In genomic region chr7:1101580-1102431, GRCh38 we compare ENCODE assay signal across 1 cellular context.
TF ChIP-seq lines count a peak whose summit lies in the region.

No MANE protein-coding gene starts in this region.

TF ChIP-seq in HepG2, 621 proteins besides CTCF, POLR2A, EP300 and RAD21 (continued from another document and continues in another):
- TF ChIP-seq, protein P1, sequence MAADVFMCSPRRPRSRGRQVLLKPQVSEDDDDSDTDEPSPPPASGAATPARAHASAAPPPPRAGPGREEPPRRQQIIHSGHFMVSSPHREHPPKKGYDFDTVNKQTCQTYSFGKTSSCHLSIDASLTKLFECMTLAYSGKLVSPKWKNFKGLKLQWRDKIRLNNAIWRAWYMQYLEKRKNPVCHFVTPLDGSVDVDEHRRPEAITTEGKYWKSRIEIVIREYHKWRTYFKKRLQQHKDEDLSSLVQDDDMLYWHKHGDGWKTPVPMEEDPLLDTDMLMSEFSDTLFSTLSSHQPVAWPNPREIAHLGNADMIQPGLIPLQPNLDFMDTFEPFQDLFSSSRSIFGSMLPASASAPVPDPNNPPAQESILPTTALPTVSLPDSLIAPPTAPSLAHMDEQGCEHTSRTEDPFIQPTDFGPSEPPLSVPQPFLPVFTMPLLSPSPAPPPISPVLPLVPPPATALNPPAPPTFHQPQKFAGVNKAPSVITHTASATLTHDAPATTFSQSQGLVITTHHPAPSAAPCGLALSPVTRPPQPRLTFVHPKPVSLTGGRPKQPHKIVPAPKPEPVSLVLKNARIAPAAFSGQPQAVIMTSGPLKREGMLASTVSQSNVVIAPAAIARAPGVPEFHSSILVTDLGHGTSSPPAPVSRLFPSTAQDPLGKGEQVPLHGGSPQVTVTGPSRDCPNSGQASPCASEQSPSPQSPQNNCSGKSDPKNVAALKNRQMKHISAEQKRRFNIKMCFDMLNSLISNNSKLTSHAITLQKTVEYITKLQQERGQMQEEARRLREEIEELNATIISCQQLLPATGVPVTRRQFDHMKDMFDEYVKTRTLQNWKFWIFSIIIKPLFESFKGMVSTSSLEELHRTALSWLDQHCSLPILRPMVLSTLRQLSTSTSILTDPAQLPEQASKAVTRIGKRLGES (CRISPR knock-in tag; IDR thresholded peaks at IDR 0.05; ENCODE audit: borderline replicate concordance): peak; percentile 34; the same call in 1 of the 2 replicates
- no peak for TF ChIP-seq AGO2 (optimal IDR thresholded peaks at IDR 0.05; ENCODE audit: low read depth, low read length)
- 0 out of 2 replicates have a peak, but pooled peaks have one; percentile 50 for TF ChIP-seq ZNF296 (CRISPR knock-in tag; conservative IDR thresholded peaks at IDR 0.05)
- TF ChIP-seq, protein P2, sequence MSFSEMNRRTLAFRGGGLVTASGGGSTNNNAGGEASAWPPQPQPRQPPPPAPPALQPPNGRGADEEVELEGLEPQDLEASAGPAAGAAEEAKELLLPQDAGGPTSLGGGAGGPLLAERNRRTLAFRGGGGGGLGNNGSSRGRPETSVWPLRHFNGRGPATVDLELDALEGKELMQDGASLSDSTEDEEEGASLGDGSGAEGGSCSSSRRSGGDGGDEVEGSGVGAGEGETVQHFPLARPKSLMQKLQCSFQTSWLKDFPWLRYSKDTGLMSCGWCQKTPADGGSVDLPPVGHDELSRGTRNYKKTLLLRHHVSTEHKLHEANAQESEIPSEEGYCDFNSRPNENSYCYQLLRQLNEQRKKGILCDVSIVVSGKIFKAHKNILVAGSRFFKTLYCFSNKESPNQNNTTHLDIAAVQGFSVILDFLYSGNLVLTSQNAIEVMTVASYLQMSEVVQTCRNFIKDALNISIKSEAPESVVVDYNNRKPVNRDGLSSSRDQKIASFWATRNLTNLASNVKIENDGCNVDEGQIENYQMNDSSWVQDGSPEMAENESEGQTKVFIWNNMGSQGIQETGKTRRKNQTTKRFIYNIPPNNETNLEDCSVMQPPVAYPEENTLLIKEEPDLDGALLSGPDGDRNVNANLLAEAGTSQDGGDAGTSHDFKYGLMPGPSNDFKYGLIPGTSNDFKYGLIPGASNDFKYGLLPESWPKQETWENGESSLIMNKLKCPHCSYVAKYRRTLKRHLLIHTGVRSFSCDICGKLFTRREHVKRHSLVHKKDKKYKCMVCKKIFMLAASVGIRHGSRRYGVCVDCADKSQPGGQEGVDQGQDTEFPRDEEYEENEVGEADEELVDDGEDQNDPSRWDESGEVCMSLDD (CRISPR knock-in tag; IDR thresholded peaks at IDR 0.05; ENCODE audit: borderline replicate concordance): no peak
- TF ChIP-seq SPEN (CRISPR knock-in tag; IDR thresholded peaks at IDR 0.05; ENCODE audit: low read depth): no peak
- 0 out of 2 replicates have a peak, but pooled peaks have one; percentile 16 for TF ChIP-seq RBFOX2 (IDR thresholded peaks at IDR 0.05; ENCODE audit: low read depth, low read length)
- TF ChIP-seq ZNF121 (CRISPR knock-in tag; IDR thresholded peaks at IDR 0.05): no peak
- no peak for TF ChIP-seq HNRNPH1 (optimal IDR thresholded peaks at IDR 0.05; ENCODE audit: low read depth, low read length)
- no peak for TF ChIP-seq NKX3-1 (CRISPR knock-in tag; IDR thresholded peaks at IDR 0.05)
- TF ChIP-seq KLF12 (CRISPR knock-in tag; IDR thresholded peaks at IDR 0.05; ENCODE audit: borderline replicate concordance): no peak
- TF ChIP-seq GPBP1L1 (CRISPR knock-in tag; IDR thresholded peaks at IDR 0.05): no peak
- TF ChIP-seq MXD1 (CRISPR knock-in tag; IDR thresholded peaks at IDR 0.05): peak; percentile 54; the same call in 1 of the 2 replicates
- no peak for TF ChIP-seq ZNF234 (CRISPR knock-in tag; conservative IDR thresholded peaks at IDR 0.05)
- no peak for TF ChIP-seq TCF12 (IDR thresholded peaks at IDR 0.05)
- no peak for TF ChIP-seq TCF12 (CRISPR knock-in tag; IDR thresholded peaks at IDR 0.05)
- TF ChIP-seq GTF2F1 (IDR thresholded peaks at IDR 0.05; ENCODE audit: low read length): no peak
- peak; percentile 36; the same call in 1 of the 2 replicates for TF ChIP-seq TGIF2 (CRISPR knock-in tag; IDR thresholded peaks at IDR 0.05)
- no peak for TF ChIP-seq TBL1XR1 (IDR thresholded peaks at IDR 0.05; ENCODE audit: borderline replicate concordance, low read length, partially characterized antibody)
- TF ChIP-seq KDM2A (CRISPR knock-in tag; IDR thresholded peaks at IDR 0.05; ENCODE audit: borderline replicate concordance, low read depth): no peak; the same call in none of the 2 replicates
- TF ChIP-seq ZNF343 (CRISPR knock-in tag; IDR thresholded peaks at IDR 0.05): no peak
- TF ChIP-seq ZNF670 (CRISPR knock-in tag; IDR thresholded peaks at IDR 0.05; ENCODE audit: borderline replicate concordance): no peak
- no peak for TF ChIP-seq ZNF761 (CRISPR knock-in tag; conservative IDR thresholded peaks at IDR 0.05)
- no peak for TF ChIP-seq ATF4 (CRISPR knock-in tag; IDR thresholded peaks at IDR 0.05)
- no peak for TF ChIP-seq ZNF850 (CRISPR knock-in tag; conservative IDR thresholded peaks at IDR 0.05)
- TF ChIP-seq ZNF547 (CRISPR knock-in tag; IDR thresholded peaks at IDR 0.05): no peak
- 0 out of 2 replicates have a peak, but pooled peaks have one; percentile 71 for TF ChIP-seq ZNF253 (CRISPR knock-in tag; IDR thresholded peaks at IDR 0.05; ENCODE audit: borderline replicate concordance)
- no peak; the same call in 1 of the 2 replicates for TF ChIP-seq ZNF607 (CRISPR knock-in tag; IDR thresholded peaks at IDR 0.05; ENCODE audit: borderline replicate concordance)
- TF ChIP-seq FOXK2 (IDR thresholded peaks at IDR 0.05): no peak
- peak; percentile 27; the same call in 1 of the 2 replicates for TF ChIP-seq ZNF124 (CRISPR knock-in tag; IDR thresholded peaks at IDR 0.05)
- no peak for TF ChIP-seq SUZ12 (IDR thresholded peaks at IDR 0.05; ENCODE audit: low read depth, low read length)
- TF ChIP-seq ZNF180 (CRISPR knock-in tag; IDR thresholded peaks at IDR 0.05; ENCODE audit: borderline replicate concordance, low read depth): no peak
- no peak for TF ChIP-seq HDAC6 (IDR thresholded peaks at IDR 0.05; ENCODE audit: low read depth, low read length)
- TF ChIP-seq ZNF205 (CRISPR knock-in tag; IDR thresholded peaks at IDR 0.05): no peak
- TF ChIP-seq ZBTB4 (CRISPR knock-in tag; IDR thresholded peaks at IDR 0.05; ENCODE audit: borderline replicate concordance): peak; percentile 98; the same call in 1 of the 2 replicates
- TF ChIP-seq HBP1 (CRISPR knock-in tag; IDR thresholded peaks at IDR 0.05; ENCODE audit: low read depth): peak; percentile 28; the same call in 1 of the 2 replicates
- TF ChIP-seq KDM3A (CRISPR knock-in tag; IDR thresholded peaks at IDR 0.05; ENCODE audit: low read depth): no peak
- TF ChIP-seq HDAC2 (CRISPR knock-in tag; IDR thresholded peaks at IDR 0.05): peak; percentile 65
- TF ChIP-seq ZNF569 (CRISPR knock-in tag; IDR thresholded peaks at IDR 0.05; ENCODE audit: borderline replicate concordance): no peak
- no peak for TF ChIP-seq IRF9 (CRISPR knock-in tag; IDR thresholded peaks at IDR 0.05; ENCODE audit: borderline replicate concordance)
- TF ChIP-seq CREB3 (CRISPR knock-in tag; IDR thresholded peaks at IDR 0.05): peak; percentile 73; the same call in 1 of the 2 replicates
- TF ChIP-seq ZNF782 (CRISPR knock-in tag; IDR thresholded peaks at IDR 0.05; ENCODE audit: borderline replicate concordance): no peak
- TF ChIP-seq, protein P3, sequence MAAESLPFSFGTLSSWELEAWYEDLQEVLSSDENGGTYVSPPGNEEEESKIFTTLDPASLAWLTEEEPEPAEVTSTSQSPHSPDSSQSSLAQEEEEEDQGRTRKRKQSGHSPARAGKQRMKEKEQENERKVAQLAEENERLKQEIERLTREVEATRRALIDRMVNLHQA (CRISPR knock-in tag; IDR thresholded peaks at IDR 0.05): no peak
- TF ChIP-seq REST (IDR thresholded peaks at IDR 0.05; ENCODE audit: borderline replicate concordance in 1 of 2, low read depth in 1 of 2, low read length in 2 of 2): no peak
- TF ChIP-seq BRD4 (CRISPR knock-in tag; IDR thresholded peaks at IDR 0.05): no peak
- TF ChIP-seq SIN3B (IDR thresholded peaks at IDR 0.05; ENCODE audit: low read length): no peak
